ENCODE assay signal across 1 cellular context in the genomic region with DNA sequence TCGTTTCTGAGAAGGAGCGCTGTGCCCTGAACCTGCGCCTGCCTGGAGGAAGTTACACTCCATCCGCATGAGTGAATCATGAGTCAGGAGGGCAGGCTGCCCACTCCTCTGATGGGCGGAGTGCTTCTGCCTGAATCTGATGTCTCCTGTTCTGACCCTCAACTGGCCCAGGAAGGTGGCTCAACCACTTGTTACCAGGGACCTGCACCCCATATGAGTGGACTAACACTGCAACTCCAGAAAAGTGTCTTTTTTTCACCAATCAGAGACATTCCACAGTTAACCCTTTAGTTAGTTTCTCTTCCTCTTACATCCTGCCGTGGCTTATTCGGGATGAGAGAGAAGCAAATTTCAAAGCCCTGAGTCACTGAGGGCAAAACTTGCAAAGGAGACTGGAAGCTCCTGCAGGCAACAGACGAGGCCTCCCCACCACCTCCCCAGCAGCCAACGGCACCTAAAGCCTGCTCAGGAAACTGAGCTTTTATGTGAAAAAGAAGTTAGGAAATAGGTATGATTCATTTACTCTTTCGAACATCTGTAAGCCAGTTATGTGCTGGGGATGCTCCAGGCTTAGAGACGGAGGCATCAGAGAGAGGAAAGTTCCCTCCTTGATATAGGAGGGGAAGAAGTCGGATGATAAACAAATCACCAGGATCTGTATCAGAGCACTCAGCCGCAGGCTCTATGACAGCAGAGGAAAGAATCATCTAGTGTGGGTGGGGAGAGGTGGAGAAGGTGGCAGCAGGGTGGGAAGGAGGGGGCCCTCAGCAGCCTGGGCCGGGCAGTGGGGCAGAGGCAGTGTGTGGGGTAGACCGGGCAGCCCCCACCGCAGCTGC.
TF ChIP-seq lines count a peak whose summit lies in the region.

No MANE protein-coding gene starts in this region.

TF ChIP-seq in GM12878, 131 proteins besides CTCF, POLR2A, EP300 and RAD21 (continued from another document):
- TF ChIP-seq, protein P1, sequence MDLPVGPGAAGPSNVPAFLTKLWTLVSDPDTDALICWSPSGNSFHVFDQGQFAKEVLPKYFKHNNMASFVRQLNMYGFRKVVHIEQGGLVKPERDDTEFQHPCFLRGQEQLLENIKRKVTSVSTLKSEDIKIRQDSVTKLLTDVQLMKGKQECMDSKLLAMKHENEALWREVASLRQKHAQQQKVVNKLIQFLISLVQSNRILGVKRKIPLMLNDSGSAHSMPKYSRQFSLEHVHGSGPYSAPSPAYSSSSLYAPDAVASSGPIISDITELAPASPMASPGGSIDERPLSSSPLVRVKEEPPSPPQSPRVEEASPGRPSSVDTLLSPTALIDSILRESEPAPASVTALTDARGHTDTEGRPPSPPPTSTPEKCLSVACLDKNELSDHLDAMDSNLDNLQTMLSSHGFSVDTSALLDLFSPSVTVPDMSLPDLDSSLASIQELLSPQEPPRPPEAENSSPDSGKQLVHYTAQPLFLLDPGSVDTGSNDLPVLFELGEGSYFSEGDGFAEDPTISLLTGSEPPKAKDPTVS (IDR thresholded peaks at IDR 0.05; ENCODE audit: low read depth, low read length) = no peak
- 0 out of 2 replicates have a peak, but pooled peaks have one; percentile 37 for TF ChIP-seq IRF4 (IDR thresholded peaks at IDR 0.05; ENCODE audit: low read depth, low read length)
- no peak for TF ChIP-seq ZNF622 (IDR thresholded peaks at IDR 0.05)
- TF ChIP-seq EED (IDR thresholded peaks at IDR 0.05; ENCODE audit: low read depth) = peak; percentile 52; the same call in 1 of the 2 replicates
- no peak for TF ChIP-seq ESRRA (IDR thresholded peaks at IDR 0.05; ENCODE audit: low read length)
- no peak for TF ChIP-seq RB1 (IDR thresholded peaks at IDR 0.05; ENCODE audit: borderline replicate concordance)
- peak; percentile 50; the same call in 1 of the 2 replicates for TF ChIP-seq TCF3 (IDR thresholded peaks at IDR 0.05; ENCODE audit: borderline replicate concordance, insufficient read depth, low read depth, low read length)
- TF ChIP-seq SMC3 (IDR thresholded peaks at IDR 0.05; ENCODE audit: borderline replicate concordance, low read length) = no peak
- TF ChIP-seq ETV6 (conservative IDR thresholded peaks at IDR 0.05 in 1 of 2, IDR thresholded peaks at IDR 0.05 in 1 of 2; ENCODE audit: borderline replicate concordance in 1 of 2, low read depth in 1 of 2) = no peak
- TF ChIP-seq ZNF217 (IDR thresholded peaks at IDR 0.05) = no peak
- no peak for TF ChIP-seq STAT1 (conservative IDR thresholded peaks at IDR 0.05)
- 0 out of 2 replicates have a peak, but pooled peaks have one; percentile 16 for TF ChIP-seq RUNX3 (IDR thresholded peaks at IDR 0.05; ENCODE audit: low read length)
- no peak for TF ChIP-seq MYC (IDR thresholded peaks at IDR 0.05; ENCODE audit: insufficient read depth, insufficient read length, insufficient replicate concordance, low read length, severe bottlenecking)
- TF ChIP-seq BACH1 (IDR thresholded peaks at IDR 0.05; ENCODE audit: borderline replicate concordance) = no peak
- no peak for TF ChIP-seq ZNF24 (IDR thresholded peaks at IDR 0.05)
- TF ChIP-seq CREB1 (IDR thresholded peaks at IDR 0.05; ENCODE audit: low read depth) = 0 out of 2 replicates have a peak, but pooled peaks have one; percentile 32
- no peak for TF ChIP-seq HDAC6 (IDR thresholded peaks at IDR 0.05; ENCODE audit: unreplicated experiment)
- no peak for TF ChIP-seq MYB (IDR thresholded peaks at IDR 0.05; ENCODE audit: borderline replicate concordance, low read depth, low read length)
- no peak for TF ChIP-seq GABPA (IDR thresholded peaks at IDR 0.05; ENCODE audit: low read depth)
- TF ChIP-seq, protein P2, sequence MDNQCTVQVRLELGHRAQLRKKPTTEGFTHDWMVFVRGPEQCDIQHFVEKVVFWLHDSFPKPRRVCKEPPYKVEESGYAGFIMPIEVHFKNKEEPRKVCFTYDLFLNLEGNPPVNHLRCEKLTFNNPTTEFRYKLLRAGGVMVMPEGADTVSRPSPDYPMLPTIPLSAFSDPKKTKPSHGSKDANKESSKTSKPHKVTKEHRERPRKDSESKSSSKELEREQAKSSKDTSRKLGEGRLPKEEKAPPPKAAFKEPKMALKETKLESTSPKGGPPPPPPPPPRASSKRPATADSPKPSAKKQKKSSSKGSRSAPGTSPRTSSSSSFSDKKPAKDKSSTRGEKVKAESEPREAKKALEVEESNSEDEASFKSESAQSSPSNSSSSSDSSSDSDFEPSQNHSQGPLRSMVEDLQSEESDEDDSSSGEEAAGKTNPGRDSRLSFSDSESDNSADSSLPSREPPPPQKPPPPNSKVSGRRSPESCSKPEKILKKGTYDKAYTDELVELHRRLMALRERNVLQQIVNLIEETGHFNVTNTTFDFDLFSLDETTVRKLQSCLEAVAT (IDR thresholded peaks at IDR 0.05) = no peak
